Comparison of ENCODE assay signal across 1 cellular context in the genomic region with DNA sequence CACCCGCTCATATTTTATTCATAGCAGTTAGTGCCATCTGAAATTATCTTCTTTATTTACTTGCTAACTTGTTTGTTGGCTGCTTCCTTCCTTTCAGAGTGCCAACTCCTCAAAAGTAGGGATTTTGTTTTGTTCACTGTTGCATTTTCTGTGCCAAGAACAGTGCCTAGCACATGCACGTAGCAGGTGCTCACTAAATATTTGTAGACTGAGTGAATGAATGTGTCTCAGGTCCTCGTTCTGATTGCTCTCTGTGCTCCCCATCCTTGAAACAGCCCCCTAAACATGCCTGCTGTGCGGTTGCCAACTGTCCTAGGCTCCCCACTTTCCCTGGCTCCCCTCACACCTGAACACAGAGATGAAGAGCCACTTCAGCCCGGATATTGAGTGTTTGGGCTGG.
TF ChIP-seq lines count a peak whose summit lies in the region.

No MANE protein-coding gene starts in this region.

TF ChIP-seq in endothelial cell of umbilical vein, 7 proteins besides CTCF, POLR2A, EP300 and RAD21:
- TF ChIP-seq POLR2AphosphoS5 (IDR thresholded peaks at IDR 0.05; ENCODE audit: insufficient read depth, low read depth, low read length), result no peak
- no peak for TF ChIP-seq EZH2 (IDR thresholded peaks at IDR 0.05; ENCODE audit: borderline replicate concordance, low read depth, low read length, severe bottlenecking)
- TF ChIP-seq GATA2 (IDR thresholded peaks at IDR 0.05; ENCODE audit: insufficient read depth, insufficient read length, low read depth, low read length), result no peak
- no peak for TF ChIP-seq FOS (IDR thresholded peaks at IDR 0.05; ENCODE audit: borderline replicate concordance, insufficient read depth, low read length)
- TF ChIP-seq MAX (IDR thresholded peaks at IDR 0.05; ENCODE audit: insufficient read depth, insufficient read length), result no peak
- TF ChIP-seq MYC (IDR thresholded peaks at IDR 0.05; ENCODE audit: low read depth, low read length), result no peak
- TF ChIP-seq JUN (IDR thresholded peaks at IDR 0.05; ENCODE audit: borderline replicate concordance, insufficient read depth, insufficient read length, low read depth), result no peak
